In genomic region chr5:77774981-77775772, GRCh38 we compare ENCODE assay signal across 8 cellular contexts. TPM values are rescaled to one million over a fixed set of nuclear protein-coding genes. Genes with fewer than 3 reads are reported as not detected.
DNase-seq lines count a peak whose midpoint lies in the region; TF ChIP-seq lines count a peak whose summit lies in the region.

No MANE protein-coding gene starts in this region.

- peaks cover 11% of the 10 kb centered on the region for H3K9me3 ChIP-seq in endodermal cell (ENCODE audit: control insufficient read depth, low read length)
- H3K9me3 ChIP-seq in neural progenitor cell (ENCODE audit: low read depth) = no peaks in the 10 kb centered on the region

- H3K9ac ChIP-seq in endodermal cell (ENCODE audit: extremely low read depth, low read length, poor library complexity, severe bottlenecking) (peak overlapping the region; percentile 82), neural progenitor cell (peak overlapping the region; percentile 69)

- peak overlapping the region; percentile 92 for H3K4me2 ChIP-seq in neural progenitor cell

- peak overlapping the region; percentile 84 for H2AFZ ChIP-seq in neural progenitor cell (replicated peaks)

- H3K27ac Mint-ChIP-seq in HFFc6 (peak overlapping the region; percentile 98), endodermal cell (peak overlapping the region; percentile 98), neural progenitor cell (peak overlapping the region; percentile 88)

- H3K79me2 ChIP-seq in neural progenitor cell (ENCODE audit: low read depth) = peaks cover 59% of the 10 kb centered on the region

- H3K36me3 Mint-ChIP-seq in HFFc6 (ENCODE audit: low read depth) (peaks cover 29% of the 10 kb centered on the region), endodermal cell (ENCODE audit: low read depth) (peaks cover 13% of the 10 kb centered on the region), neural progenitor cell (peaks cover 24% of the 10 kb centered on the region)

- H3K27me3 Mint-ChIP-seq in HFFc6 (ENCODE audit: insufficient read depth) = no peaks in the 10 kb centered on the region
- no peaks in the 10 kb centered on the region for H3K27me3 Mint-ChIP-seq in endodermal cell (ENCODE audit: insufficient read depth)
- no peaks in the 10 kb centered on the region for H3K27me3 Mint-ChIP-seq in neural progenitor cell (ENCODE audit: insufficient read depth, low read depth)

- peak overlapping the region; percentile 95 for H3K4me3 Mint-ChIP-seq in HFFc6
- peak overlapping the region; percentile 89 for H3K4me3 Mint-ChIP-seq in endodermal cell
- peak overlapping the region; percentile 94 for H3K4me3 Mint-ChIP-seq in neural progenitor cell

- DNase-seq in DMS 273 (lab: John Stamatoyannopoulos, UW; ENCODE audit: unreplicated experiment) = peak; percentile 48
- no peak for DNase-seq in DMS 273 treated with DMSO at 0.1 percent for 48 hours (lab: John Stamatoyannopoulos, UW)
- peak; percentile 17 for DNase-seq in HFFc6
- DNase-seq in RPMI8226 = peak; percentile 76
- DNase-seq in endodermal cell = peak; percentile 48
- no peak for DNase-seq in neural progenitor cell (ENCODE audit: low spot score)
- no peak for DNase-seq in NCI-H2029 treated with DMSO at 0.1 percent for 48 hours (lab: John Stamatoyannopoulos, UW)
- DNase-seq in COR-L47 (lab: John Stamatoyannopoulos, UW) = no peak

- H3K27ac ChIP-seq in endodermal cell (ENCODE audit: low read depth, low read length) = peak overlapping the region; percentile 84
- H3K27ac ChIP-seq in neural progenitor cell = no peak overlapping the region

- peaks cover 57% of the 10 kb centered on the region for H4K20me1 ChIP-seq in neural progenitor cell (ENCODE audit: low read depth)

- H3K36me3 ChIP-seq in endodermal cell (ENCODE audit: control insufficient read depth, insufficient read depth, low read length) (peaks cover 33% of the 10 kb centered on the region), neural progenitor cell (no peaks in the 10 kb centered on the region)

- no peak for TF ChIP-seq CTCF in HFFc6 (IDR thresholded peaks at IDR 0.05)
- no peak for TF ChIP-seq CTCF in endodermal cell (conservative IDR thresholded peaks at IDR 0.05)
- TF ChIP-seq CTCF in neural progenitor cell (IDR thresholded peaks at IDR 0.05) = no peak

- H3K4me3 ChIP-seq in endodermal cell (ENCODE audit: low read length) (peak overlapping the region; percentile 84), neural progenitor cell (peak overlapping the region; percentile 73)

- no peaks in the 10 kb centered on the region for H3K27me3 ChIP-seq in endodermal cell (ENCODE audit: control insufficient read depth, insufficient read depth, low read length, poor library complexity, severe bottlenecking)
- H3K27me3 ChIP-seq in neural progenitor cell = no peaks in the 10 kb centered on the region

- WGBS in endodermal cell (ENCODE audit: insufficient coverage in 1 of 2, insufficient read length in 1 of 2), 2 experiments = 2 to 9% methylated on average over 8 to 13 of the region's 13 CpGs

- H3F3A ChIP-seq in neural progenitor cell (ENCODE audit: low read depth) = peaks cover 7% of the 10 kb centered on the region

- no peaks in the 10 kb centered on the region for H3K9me3 Mint-ChIP-seq in HFFc6
- H3K9me3 Mint-ChIP-seq in endodermal cell = peaks cover under 1% of the 10 kb centered on the region
- peaks cover 10% of the 10 kb centered on the region for H3K9me3 Mint-ChIP-seq in neural progenitor cell

- H3K4me1 ChIP-seq in endodermal cell (ENCODE audit: control insufficient read depth, insufficient read depth, low read length) = peaks cover 4% of the 10 kb centered on the region
- H3K4me1 ChIP-seq in neural progenitor cell = peaks cover 30% of the 10 kb centered on the region

- H3K4me1 Mint-ChIP-seq in HFFc6 (ENCODE audit: low read depth) (peaks cover 40% of the 10 kb centered on the region), endodermal cell (peaks cover 35% of the 10 kb centered on the region), neural progenitor cell (peaks cover 33% of the 10 kb centered on the region)

RNA-seq across cellular contexts. Expression of gene TBCA, which starts 1.0 kb away (rescaled TPM):
- total RNA-seq in HFFc6 (2021; fragmentation: NEBNext Ultra II Directional; extraction: Animal tissue kit (Norgen Biotek cat#: 25700)) = 100 to 1,000 TPM; 172 to 225 (median 210) TPM
- total RNA-seq in endodermal cell = 100 to 1,000 TPM; 415 to 454 TPM
- polyA plus RNA-seq in endodermal cell (2013, experiment 1 of 2) = 247 TPM
- polyA plus RNA-seq in endodermal cell (2013, experiment 2 of 2) = 251 TPM
- 170 and 270 TPM in 2 replicates for total RNA-seq in neural progenitor cell (ENCODE audit: low replicate concordance)

Comparison
In these comparisons a context has a peak if more than half of its experiments do, and no peak if none do; other contexts are left out.
1. DNase-seq: peak in DMS 273 (single experiment), HFFc6 (single experiment), RPMI8226 (single experiment) and endodermal cell (single experiment); none in DMS 273 treated with DMSO at 0.1 percent for 48 hours (single experiment), neural progenitor cell (single experiment), NCI-H2029 treated with DMSO at 0.1 percent for 48 hours (single experiment) and COR-L47 (single experiment).
2. Peak in every context shown above with its lines, with median percentiles within 50 percentile points of each other: H3K27ac Mint-ChIP-seq and H3K4me3 Mint-ChIP-seq.